Comparison of ENCODE assay signal across 8 cellular contexts in genomic region chr9:132877818-132878694, GRCh38. TPM values are rescaled to one million over a fixed set of nuclear protein-coding genes. Genes with fewer than 3 reads are reported as not detected.
DNase-seq lines count a peak whose midpoint lies in the region; ATAC-seq, FAIRE-seq and TF ChIP-seq lines count a peak whose summit lies in the region.

Gene AK8 (minus strand): TSS chr9:132878284. CDS start chr9:132878255, 29 bp downstream.

- H3K4me1 Mint-ChIP-seq in neural progenitor cell, result peaks cover 19% of the 10 kb centered on the region

- H2AFZ ChIP-seq in neural progenitor cell (replicated peaks), result peak within 1 kb of the TSS; percentile 98

- H3F3A ChIP-seq in neural progenitor cell (ENCODE audit: low read depth), result peaks cover 22% of the 10 kb centered on the region

- H3K27me3 ChIP-seq in neural progenitor cell (peaks cover 30% of the 10 kb centered on the region), stomach (no peaks in the 10 kb centered on the region)

- TF ChIP-seq CTCF in RWPE1 (conservative IDR thresholded peaks at IDR 0.05; ENCODE audit: low read depth) (no peak), neural progenitor cell (IDR thresholded peaks at IDR 0.05) (no peak), stomach (IDR thresholded peaks at IDR 0.05) (no peak)

- H3K4me1 ChIP-seq in neural progenitor cell (no peaks in the 10 kb centered on the region), stomach (peaks cover 6 to 27% (median 22%) of the 10 kb centered on the region in 4 donors)

- peak within 1 kb of the TSS; percentile 64 for H3K27ac ChIP-seq in RWPE1
- no peak within 1 kb of the TSS for H3K27ac ChIP-seq in neural progenitor cell
- H3K27ac ChIP-seq in stomach, result peak within 1 kb of the TSS; percentile 55 to 89 (median 84)

- POLR2A ChIA-PET in RWPE1 (lab: Yijun Ruan, JAX; ENCODE audit: low non-redundant PET), result interaction anchor here (0.7 kb wide), 1 partner anchor 24 kb away, joined by 3 read pairs; no protein-coding TSS in a partner anchor

- peak within 1 kb of the TSS; percentile 76 for H3K4me2 ChIP-seq in neural progenitor cell

- CTCF ChIA-PET in RWPE1 (lab: Yijun Ruan, JAX), result interaction anchor here (0.7 to 1.6 kb wide), 4 partner anchors 23 to 758 kb away, joined by 3 to 5 read pairs (median 3); no protein-coding TSS in a partner anchor

- WGBS in stomach, 5 donors, result 1 to 6% (median 1%) methylated on average over 18 to 89 of the region's 89 CpGs

- peak within 1 kb of the TSS; percentile 89 for H3K4me3 Mint-ChIP-seq in neural progenitor cell

- TF ChIP-seq EP300 in stomach (IDR thresholded peaks at IDR 0.05), result no peak

- no peaks in the 10 kb centered on the region for H3K9me3 ChIP-seq in neural progenitor cell (ENCODE audit: low read depth)
- H3K9me3 ChIP-seq in stomach, result no peaks in the 10 kb centered on the region

- H4K20me1 ChIP-seq in neural progenitor cell (ENCODE audit: low read depth), result no peaks in the 10 kb centered on the region

- DNase-seq in AML-193 (lab: John Stamatoyannopoulos, UW) (peak; percentile 7 to 24), HT1080 (ENCODE audit: low read depth) (peak; percentile 60), RWPE1 (ENCODE audit: low spot score) (peak; percentile 97), frontal cortex (ENCODE audit: low spot score in 2 of 2) (peak; percentile 93 to 95), neural progenitor cell (ENCODE audit: low spot score) (peak; percentile 94), stomach (peak; percentile 78)
- DNase-seq in activated naive CD4-positive, alpha-beta T cell treated with Interleukin-2 at 50 U/mL for 16 hours, result peak; percentile 79

- H3K36me3 Mint-ChIP-seq in neural progenitor cell, result no peaks in the 10 kb centered on the region

- H3K36me3 ChIP-seq in neural progenitor cell (no peaks in the 10 kb centered on the region), stomach (no peaks in the 10 kb centered on the region)

- no peak within 1 kb of the TSS for H3K9ac ChIP-seq in neural progenitor cell

- ATAC-seq in GM19025 (IDR thresholded peaks at IDR 0.05; ENCODE audit: low read depth, unreplicated experiment), result peak; percentile 69

- no peaks in the 10 kb centered on the region for H3K79me2 ChIP-seq in neural progenitor cell (ENCODE audit: low read depth)

- FAIRE-seq in frontal cortex (lab: Jason Lieb, UNC), result no peak

- H3K9me3 Mint-ChIP-seq in neural progenitor cell, result no peaks in the 10 kb centered on the region

- H3K4me3 ChIP-seq in neural progenitor cell (peak within 1 kb of the TSS; percentile 85), stomach (peak within 1 kb of the TSS; percentile 74 to 98 (median 86))

- TF ChIP-seq POLR2A in stomach (IDR thresholded peaks at IDR 0.05), result no peak

- peak within 1 kb of the TSS; percentile 39 for H3K27ac Mint-ChIP-seq in neural progenitor cell

- intact Hi-C loops in stomach (cut with DNase I; ENCODE audit: low total_unique reads), result no loop called here

- peaks cover 8% of the 10 kb centered on the region for H3K27me3 Mint-ChIP-seq in neural progenitor cell (ENCODE audit: insufficient read depth, low read depth)

RNA-seq across cellular contexts. Expression of gene AK8, which starts in this region (rescaled TPM):
- total RNA-seq in HT1080 (2014; rRNA removed; shearing (Covaris generic)), result not detected in 2 replicates
- polyA plus RNA-seq in HT1080 (2015; cell fraction: cytosol; rRNA removed), result 0.05 and 0.14 TPM in 2 replicates
- 0.06 and 0.42 TPM in 2 replicates for polyA plus RNA-seq in HT1080 (2015; cell fraction: nucleus; rRNA removed)
- total RNA-seq in frontal cortex (1.2 TPM), neural progenitor cell (ENCODE audit: low replicate concordance) (0.43 and 0.71 TPM in 2 replicates), stomach (under 1 TPM in 1 of 5 donors, not detected in 4; 0.89 TPM)
- under 1 TPM in 2 of 3 donors, not detected in 1; 0.56 to 0.60 TPM for polyA plus RNA-seq in stomach

Comparison
In these comparisons a context has a peak if more than half of its experiments do, and no peak if none do; other contexts are left out.
1. Peak in DNase-seq in HT1080; RNA of the gene not detected or under 1 TPM.
2. Peak in DNase-seq, H3K4me3 ChIP-seq and H3K4me2 ChIP-seq in neural progenitor cell; RNA of the gene not detected or under 1 TPM.
3. Peak in DNase-seq, H3K4me3 ChIP-seq and H3K27ac ChIP-seq in stomach; RNA of the gene not detected or under 1 TPM.
4. DNase-seq: peak in every context shown above with its lines; median percentile 97 in RWPE1; 94 in frontal cortex; 94 in neural progenitor cell; 79 in activated naive CD4-positive, alpha-beta T cell treated with Interleukin-2 at 50 U/mL for 16 hours; 78 in stomach; 60 in HT1080; 16 in AML-193.